1 cellular context compared by ENCODE assay signal in genomic region chr6:161327360-161327953, GRCh38.
TF ChIP-seq lines count a peak whose summit lies in the region.

No MANE protein-coding gene starts in this region.

TF ChIP-seq in K562, 482 proteins besides CTCF, POLR2A, EP300 and RAD21 (continued from another document):
- peak; percentile 47; the same call in 1 of the 2 replicates for TF ChIP-seq CEBPZ (IDR thresholded peaks at IDR 0.05; ENCODE audit: borderline replicate concordance, low read depth, low read length)
